In genomic region chr7:51140203-51140938, GRCh38 we compare ENCODE assay signal across 18 cellular contexts.
DNase-seq lines count a peak whose midpoint lies in the region; TF ChIP-seq lines count a peak whose summit lies in the region.
"Had no signal": no experiment of that assay in that cellular context is flagged by ENCODE, and none has a peak within 500 bp of the region (broad histone marks: within the 10 kb centered on the region; RNA-seq: fewer than 3 reads in every experiment).

No MANE protein-coding gene starts in this region.

- TF ChIP-seq CTCF in endodermal cell (conservative IDR thresholded peaks at IDR 0.05) = no peak
- TF ChIP-seq CTCF in parathyroid adenoma (IDR thresholded peaks at IDR 0.05) = no peak
- TF ChIP-seq CTCF in GM13977 (IDR thresholded peaks at IDR 0.05; ENCODE audit: extremely low read depth, insufficient read depth, missing control alignments) = no peak
- TF ChIP-seq CTCF in foreskin fibroblast (IDR thresholded peaks at IDR 0.05; ENCODE audit: low read depth, low read length) = no peak

- no peak overlapping the region for H3K4me3 ChIP-seq in endodermal cell (ENCODE audit: low read length)
- no peak overlapping the region for H3K4me3 ChIP-seq in parathyroid adenoma (ENCODE audit: low read depth, low read length)
- H3K4me3 ChIP-seq in foreskin fibroblast (ENCODE audit: low read depth in 1 of 2, low read length in 2 of 2) = no peak overlapping the region
- H3K4me3 ChIP-seq: hepatocyte, SJCRH30, spleen had no signal

- no peak overlapping the region for H3K4me2 ChIP-seq in parathyroid adenoma (ENCODE audit: low read length)
- H3K4me2 ChIP-seq: hepatocyte had no signal

- H3K4me1 ChIP-seq in endodermal cell (ENCODE audit: control insufficient read depth, insufficient read depth, low read length) (peaks cover 8% of the 10 kb centered on the region), parathyroid adenoma (peaks cover 3% of the 10 kb centered on the region)
- H3K4me1 ChIP-seq: SJCRH30 had no signal

- H3K27ac Mint-ChIP-seq in endodermal cell = peak overlapping the region; percentile 32
- H3K27ac Mint-ChIP-seq: activated CD8-positive, alpha-beta memory T cell treated with anti-CD3 and anti-CD28 coated beads, Interleukin-2, amount 10 ng/mL, durations not matched to agents 7 days and 5 days had no signal

- WGBS in endodermal cell (ENCODE audit: insufficient coverage in 1 of 2, insufficient read length in 1 of 2), 2 experiments = 94% methylated on average over 10 to 12 of the region's 13 CpGs

- no peak overlapping the region for H2AFZ ChIP-seq in parathyroid adenoma
- H2AFZ ChIP-seq: hepatocyte had no signal

- H3K9ac ChIP-seq in endodermal cell (ENCODE audit: extremely low read depth, low read length, poor library complexity, severe bottlenecking) (no peak overlapping the region), parathyroid adenoma (no peak overlapping the region)

- H3K36me3 ChIP-seq in endodermal cell (ENCODE audit: control insufficient read depth, insufficient read depth, low read length) (peaks cover 4% of the 10 kb centered on the region), parathyroid adenoma (ENCODE audit: control insufficient read depth, insufficient read depth, low read length) (no peaks in the 10 kb centered on the region)
- H3K36me3 ChIP-seq: SJCRH30, spleen had no signal

- DNase-seq in NCI-H345 (lab: John Stamatoyannopoulos, UW) = peak; percentile 14
- no peak for DNase-seq in NCI-H345 treated with DMSO at 0.1 percent for 48 hours (lab: John Stamatoyannopoulos, UW; ENCODE audit: unreplicated experiment)
- DNase-seq in NCI-H510A (lab: John Stamatoyannopoulos, UW) = peak; percentile 39
- no peak for DNase-seq in endodermal cell
- DNase-seq in pons (ENCODE audit: low spot score) = no peak
- no peak for DNase-seq in GM13977 (ENCODE audit: low spot score)
- no peak for DNase-seq in foreskin fibroblast
- DNase-seq: activated CD4-positive, CD25-positive, alpha-beta regulatory T cell treated with anti-CD3 and anti-CD28 coated beads, Interleukin-2, amount 50 U/mL, for 72 hours; activated CD8-positive, alpha-beta memory T cell treated with anti-CD3 and anti-CD28 coated beads, Interleukin-2, amount 10 ng/mL, durations not matched to agents 7 days and 5 days; activated effector memory CD4-positive, alpha-beta T cell treated with Interleukin-2 at 50 U/mL for 16 hours; effector CD4-positive, alpha-beta T cell; midbrain; NCI-H1436 treated with DMSO at 0.1 percent for 48 hours; SJCRH30; spleen; stimulated activated CD8-positive, alpha-beta memory T cell treated with anti-CD3 and anti-CD28 coated beads, Interleukin-4, amount 100 ng/mL, for 48 hours had no signal

- no peak overlapping the region for H3K4me3 Mint-ChIP-seq in endodermal cell
- H3K4me3 Mint-ChIP-seq: activated CD8-positive, alpha-beta memory T cell treated with anti-CD3 and anti-CD28 coated beads, Interleukin-2, amount 10 ng/mL, durations not matched to agents 7 days and 5 days had no signal

- peaks cover 5% of the 10 kb centered on the region for H3K9me3 ChIP-seq in endodermal cell (ENCODE audit: control insufficient read depth, low read length)
- no peaks in the 10 kb centered on the region for H3K9me3 ChIP-seq in parathyroid adenoma (ENCODE audit: control insufficient read depth, low read length)
- H3K9me3 ChIP-seq: SJCRH30, spleen had no signal

- peaks cover 2% of the 10 kb centered on the region for H3K79me2 ChIP-seq in parathyroid adenoma

- in situ Hi-C loops in GM13977 (cut with MboI; ENCODE audit: low pct_unique_long_range_greater_than_20kb, low sequenced_read_pairs, unreplicated experiment) = no loop called here

- H3K4me1 Mint-ChIP-seq in endodermal cell = peaks cover 34% of the 10 kb centered on the region

- no peak overlapping the region for H3K27ac ChIP-seq in endodermal cell (ENCODE audit: low read depth, low read length)
- peak overlapping the region; percentile 67 for H3K27ac ChIP-seq in parathyroid adenoma
- H3K27ac ChIP-seq: hepatocyte, SJCRH30 had no signal

- H3K27me3 ChIP-seq in endodermal cell (ENCODE audit: control insufficient read depth, insufficient read depth, low read length, poor library complexity, severe bottlenecking) (no peaks in the 10 kb centered on the region), parathyroid adenoma (ENCODE audit: control insufficient read depth, insufficient read depth, low read length) (no peaks in the 10 kb centered on the region)
- H3K27me3 ChIP-seq: hepatocyte, spleen had no signal

- H3K36me3 Mint-ChIP-seq in endodermal cell (ENCODE audit: low read depth) = peaks cover 7% of the 10 kb centered on the region
- H3K36me3 Mint-ChIP-seq: activated CD8-positive, alpha-beta memory T cell treated with anti-CD3 and anti-CD28 coated beads, Interleukin-2, amount 10 ng/mL, durations not matched to agents 7 days and 5 days had no signal

- H3K27me3 Mint-ChIP-seq in endodermal cell (ENCODE audit: insufficient read depth) = no peaks in the 10 kb centered on the region

- H3K9me3 Mint-ChIP-seq in endodermal cell = no peaks in the 10 kb centered on the region

Comparison
In these comparisons a context has a peak if more than half of its experiments do, and no peak if none do; other contexts are left out.
1. DNase-seq: peak in NCI-H345 (single experiment) and NCI-H510A (single experiment); none in NCI-H345 treated with DMSO at 0.1 percent for 48 hours (single experiment), endodermal cell (single experiment), pons (single experiment), GM13977 (single experiment) and foreskin fibroblast (0 of 2).